Comparison of ENCODE assay signal across 22 cellular contexts in genomic region chr2:230503798-230504197, GRCh38.
DNase-seq lines count a peak whose midpoint lies in the region; ATAC-seq and TF ChIP-seq lines count a peak whose summit lies in the region.
"Had no signal": no experiment of that assay in that cellular context is flagged by ENCODE, and none has a peak within 500 bp of the region (broad histone marks: within the 10 kb centered on the region; RNA-seq: fewer than 3 reads in every experiment).

No MANE protein-coding gene starts in this region.

- H3K27ac Mint-ChIP-seq in activated naive CD4-positive, alpha-beta T cell treated with anti-CD3 and anti-CD28 coated beads, Interleukin-2, amount 50 U/mL, for 72 hours, result peak overlapping the region; percentile 58
- H3K27ac Mint-ChIP-seq in stimulated activated memory B cell treated with anti-CD40 and anti-IgM and Interleukin-4, amounts not matched to agents 10 μg/mL and 1 μg/mL and 100 μg/mL, for 72 hours, result peak overlapping the region; percentile 48
- H3K27ac Mint-ChIP-seq: GM23338, H9 had no signal

- no peaks in the 10 kb centered on the region for H3K9me3 Mint-ChIP-seq in activated naive CD4-positive, alpha-beta T cell treated with anti-CD3 and anti-CD28 coated beads, Interleukin-2, amount 50 U/mL, for 72 hours
- H3K9me3 Mint-ChIP-seq in stimulated activated memory B cell treated with anti-CD40 and anti-IgM and Interleukin-4, amounts not matched to agents 10 μg/mL and 1 μg/mL and 100 μg/mL, for 72 hours, result no peaks in the 10 kb centered on the region
- H3K9me3 Mint-ChIP-seq: GM23338, H9 had no signal

- no peaks in the 10 kb centered on the region for H3K9me3 ChIP-seq in upper lobe of right lung
- H3K9me3 ChIP-seq: BLaER1, SJSA1 had no signal

- H3K4me3 Mint-ChIP-seq in stimulated activated memory B cell treated with anti-CD40 and anti-IgM and Interleukin-4, amounts not matched to agents 10 μg/mL and 1 μg/mL and 100 μg/mL, for 72 hours, result no peak overlapping the region
- H3K4me3 Mint-ChIP-seq: GM23338, H9 had no signal

- H3K4me3 ChIP-seq in upper lobe of right lung, result no peak overlapping the region
- H3K4me3 ChIP-seq: BLaER1, GM23338, SJSA1 had no signal

- ATAC-seq in activated naive CD4-positive, alpha-beta T cell treated with anti-CD3 and anti-CD28 coated beads, Interleukin-2, amount 50 U/mL, for 72 hours, result peak; percentile 43 to 61
- no peak for ATAC-seq in stimulated activated memory B cell treated with anti-CD40 and anti-IgM and Interleukin-4, amounts not matched to agents 10 μg/mL and 1 μg/mL and 100 μg/mL, for 72 hours
- ATAC-seq in upper lobe of right lung, result no peak
- ATAC-seq: GM23338 had no signal

- no peaks in the 10 kb centered on the region for H3K27me3 Mint-ChIP-seq in stimulated activated memory B cell treated with anti-CD40 and anti-IgM and Interleukin-4, amounts not matched to agents 10 μg/mL and 1 μg/mL and 100 μg/mL, for 72 hours
- H3K27me3 Mint-ChIP-seq: CD4-positive, CD25-positive, alpha-beta regulatory T cell; IgD-negative memory B cell had no signal

- TF ChIP-seq CTCF in upper lobe of right lung (IDR thresholded peaks at IDR 0.05), result no peak

- H3K27ac ChIP-seq in upper lobe of right lung, result no peak overlapping the region
- H3K27ac ChIP-seq: BLaER1, KMS-11, SJSA1 had no signal

- H3K36me3 ChIP-seq in upper lobe of right lung, result peaks cover 79% of the 10 kb centered on the region

- H3K27me3 ChIP-seq in upper lobe of right lung, result no peaks in the 10 kb centered on the region
- H3K27me3 ChIP-seq: BLaER1, SJSA1 had no signal

- DNase-seq in activated naive CD4-positive, alpha-beta T cell treated with anti-CD3 and anti-CD28 coated beads, Interleukin-2, amount 50 U/mL, for 72 hours (ENCODE audit: low spot score in 2 of 2), result no peak
- no peak for DNase-seq in activated naive CD4-positive, alpha-beta T cell treated with anti-CD3 and anti-CD28 coated beads, Interleukin-2, amount 50 U/mL, for 16 hours
- peak; percentile 11 for DNase-seq in HT1080 (ENCODE audit: low read depth)
- peak; percentile 31 for DNase-seq in iris pigment epithelial cell (ENCODE audit: low read depth)
- no peak for DNase-seq in upper lobe of right lung
- DNase-seq in NCI-H510A treated with DMSO at 0.1 percent for 48 hours (lab: John Stamatoyannopoulos, UW), result no peak
- DNase-seq in NCI-H2227 (lab: John Stamatoyannopoulos, UW; ENCODE audit: unreplicated experiment), result no peak
- DNase-seq: CD4-positive, CD25-positive, alpha-beta regulatory T cell; DMS53; H9; MM.1S; NCI-H2029; NCI-H446 treated with DMSO at 0.1 percent for 48 hours; NCI-H526 treated with DMSO at 0.1 percent for 48 hours; Right ventricle myocardium superior; RPMI8226 had no signal

- no peaks in the 10 kb centered on the region for H3K4me1 ChIP-seq in upper lobe of right lung
- H3K4me1 ChIP-seq: BLaER1, SJSA1 had no signal

- peaks cover 20% of the 10 kb centered on the region for H3K4me1 Mint-ChIP-seq in stimulated activated memory B cell treated with anti-CD40 and anti-IgM and Interleukin-4, amounts not matched to agents 10 μg/mL and 1 μg/mL and 100 μg/mL, for 72 hours

- H3K36me3 Mint-ChIP-seq in activated naive CD4-positive, alpha-beta T cell treated with anti-CD3 and anti-CD28 coated beads, Interleukin-2, amount 50 U/mL, for 72 hours, result peaks cover 23 to 61% of the 10 kb centered on the region in 2 donors
- H3K36me3 Mint-ChIP-seq in stimulated activated memory B cell treated with anti-CD40 and anti-IgM and Interleukin-4, amounts not matched to agents 10 μg/mL and 1 μg/mL and 100 μg/mL, for 72 hours, result peaks cover 78% of the 10 kb centered on the region

- intact Hi-C loops in upper lobe of right lung (cut with DNase I), result no loop called here

Comparison
In these comparisons a context has a peak if more than half of its experiments do, and no peak if none do; other contexts are left out.
1. ATAC-seq: peak in activated naive CD4-positive, alpha-beta T cell treated with anti-CD3 and anti-CD28 coated beads, Interleukin-2, amount 50 U/mL, for 72 hours (2 of 2); none in stimulated activated memory B cell treated with anti-CD40 and anti-IgM and Interleukin-4, amounts not matched to agents 10 μg/mL and 1 μg/mL and 100 μg/mL, for 72 hours (single experiment) and upper lobe of right lung (single experiment).
2. DNase-seq: peak in HT1080 (single experiment) and iris pigment epithelial cell (single experiment); none in activated naive CD4-positive, alpha-beta T cell treated with anti-CD3 and anti-CD28 coated beads, Interleukin-2, amount 50 U/mL, for 72 hours (0 of 2), activated naive CD4-positive, alpha-beta T cell treated with anti-CD3 and anti-CD28 coated beads, Interleukin-2, amount 50 U/mL, for 16 hours (single experiment), upper lobe of right lung (single experiment), NCI-H510A treated with DMSO at 0.1 percent for 48 hours (single experiment) and NCI-H2227 (single experiment).